In the genomic region with DNA sequence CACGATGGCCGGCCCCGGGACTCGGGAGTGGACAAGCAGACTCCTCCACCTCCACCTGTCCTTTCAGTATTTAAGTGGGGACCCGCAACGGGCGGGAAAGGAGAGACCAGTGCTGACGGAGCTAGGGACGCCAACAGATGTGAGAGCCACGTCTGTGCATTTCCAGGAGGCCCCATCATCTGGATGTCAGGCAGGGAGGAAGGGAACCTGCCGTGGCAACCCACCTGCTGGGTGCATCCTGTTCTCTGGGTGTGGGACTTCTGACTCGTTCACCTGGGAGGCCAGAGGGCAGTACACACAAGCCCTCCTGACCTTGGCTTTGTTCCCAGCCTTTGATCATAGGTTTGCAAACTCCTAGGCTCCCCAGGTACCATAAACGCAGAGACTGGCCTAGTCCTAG, we compare ENCODE assay signal across 1 cellular context.
TF ChIP-seq lines count a peak whose summit lies in the region.

No MANE protein-coding gene starts in this region.

TF ChIP-seq in GM12878, 131 proteins besides CTCF, POLR2A, EP300 and RAD21:
- TF ChIP-seq GABPA (IDR thresholded peaks at IDR 0.05; ENCODE audit: low read depth) (no peak), NR2F1 (conservative IDR thresholded peaks at IDR 0.05) (0 out of 2 replicates have a peak, but pooled peaks have one; percentile 21)
TF ChIP-seq in GM12878: peak in this region for 1.
